26 cellular contexts compared by ENCODE assay signal in genomic region chr18:56388571-56388970, GRCh38.
"Had no signal": no experiment of that assay in that cellular context is flagged by ENCODE, and none has a peak within 500 bp of the region (broad histone marks: within the 10 kb centered on the region; RNA-seq: fewer than 3 reads in every experiment).

No MANE protein-coding gene starts in this region.

- H3K4me3 ChIP-seq: ascending aorta, K562 had no signal

- H3K27ac Mint-ChIP-seq: activated B cell treated with CpG ODN at 0.5 μM for 24 hours; activated CD4-positive, alpha-beta T cell treated with anti-CD3 and anti-CD28 coated beads, Interleukin-2, amount 10 ng/mL, durations not matched to agents 24 days and 14 days; activated CD8-positive, alpha-beta memory T cell treated with anti-CD3 and anti-CD28 coated beads, Interleukin-2, amount 10 ng/mL, durations not matched to agents 7 days and 5 days; activated naive CD4-positive, alpha-beta T cell treated with anti-CD3 and anti-CD28 coated beads, Interleukin-2, amount 50 U/mL, for 72 hours; activated naive CD8-positive, alpha-beta T cell treated with anti-CD3 and anti-CD28 coated beads, Interleukin-2, amount 50 U/mL, for 24 hours; activated T-cell treated with anti-CD3 and anti-CD28 coated beads, Interleukin-2, amount 50 U/mL, for 24 hours; activated T-helper 1 cell treated with anti-CD3 and anti-CD28 coated beads, Interleukin-12 subunit alpha, Interleukin-12 subunit beta, Interleukin-2, Interleukin-4 antibody, amounts not matched to agents 30 ng/mL and 10 ng/mL and 1 ng/mL, durations not matched to agents 14 hours and 24 hours and 36 hours; T-helper 17 cell had no signal

- H3K36me3 Mint-ChIP-seq: activated CD8-positive, alpha-beta memory T cell treated with anti-CD3 and anti-CD28 coated beads, Interleukin-2, amount 10 ng/mL, durations not matched to agents 7 days and 5 days; activated naive CD4-positive, alpha-beta T cell treated with anti-CD3 and anti-CD28 coated beads, Interleukin-2, amount 50 U/mL, for 72 hours had no signal

- H3K9me3 Mint-ChIP-seq: activated B cell treated with CpG ODN at 0.5 μM for 24 hours; activated CD4-positive, alpha-beta T cell treated with anti-CD3 and anti-CD28 coated beads, Interleukin-2, amount 10 ng/mL, durations not matched to agents 24 days and 14 days; activated naive CD4-positive, alpha-beta T cell treated with anti-CD3 and anti-CD28 coated beads, Interleukin-2, amount 50 U/mL, for 72 hours; activated naive CD8-positive, alpha-beta T cell treated with anti-CD3 and anti-CD28 coated beads, Interleukin-2, amount 50 U/mL, for 24 hours; activated T-cell treated with anti-CD3 and anti-CD28 coated beads, Interleukin-2, amount 50 U/mL, for 24 hours; activated T-helper 1 cell treated with anti-CD3 and anti-CD28 coated beads, Interleukin-12 subunit alpha, Interleukin-12 subunit beta, Interleukin-2, Interleukin-4 antibody, amounts not matched to agents 30 ng/mL and 10 ng/mL and 1 ng/mL, durations not matched to agents 14 hours and 24 hours and 36 hours had no signal

- H3K27me3 Mint-ChIP-seq: activated B cell treated with CpG ODN at 0.5 μM for 24 hours; activated CD4-positive, alpha-beta T cell treated with anti-CD3 and anti-CD28 coated beads, Interleukin-2, amount 10 ng/mL, durations not matched to agents 24 days and 14 days; activated CD8-positive, alpha-beta memory T cell treated with anti-CD3 and anti-CD28 coated beads, Interleukin-2, amount 10 ng/mL, durations not matched to agents 7 days and 5 days; activated naive CD8-positive, alpha-beta T cell treated with anti-CD3 and anti-CD28 coated beads, Interleukin-2, amount 50 U/mL, for 24 hours; activated T-cell treated with anti-CD3 and anti-CD28 coated beads, Interleukin-2, amount 50 U/mL, for 24 hours; T-helper 17 cell had no signal

- ATAC-seq: activated CD8-positive, alpha-beta memory T cell treated with anti-CD3 and anti-CD28 coated beads, Interleukin-2, amount 10 ng/mL, durations not matched to agents 7 days and 5 days; activated naive CD4-positive, alpha-beta T cell treated with anti-CD3 and anti-CD28 coated beads, Interleukin-2, amount 50 U/mL, for 72 hours; activated naive CD8-positive, alpha-beta T cell treated with anti-CD3 and anti-CD28 coated beads, Interleukin-2, amount 50 U/mL, for 24 hours; K562; T-helper 17 cell had no signal

- H3K4me1 Mint-ChIP-seq: activated B cell treated with CpG ODN at 0.5 μM for 24 hours; activated CD4-positive, alpha-beta T cell treated with anti-CD3 and anti-CD28 coated beads, Interleukin-2, amount 10 ng/mL, durations not matched to agents 24 days and 14 days; activated CD8-positive, alpha-beta memory T cell treated with anti-CD3 and anti-CD28 coated beads, Interleukin-2, amount 10 ng/mL, durations not matched to agents 7 days and 5 days; activated naive CD8-positive, alpha-beta T cell treated with anti-CD3 and anti-CD28 coated beads, Interleukin-2, amount 50 U/mL, for 24 hours; T-helper 17 cell had no signal

- H3K4me3 Mint-ChIP-seq: activated B cell treated with CpG ODN at 0.5 μM for 24 hours; activated CD4-positive, alpha-beta T cell treated with anti-CD3 and anti-CD28 coated beads, Interleukin-2, amount 10 ng/mL, durations not matched to agents 24 days and 14 days; activated CD8-positive, alpha-beta memory T cell treated with anti-CD3 and anti-CD28 coated beads, Interleukin-2, amount 10 ng/mL, durations not matched to agents 7 days and 5 days; activated naive CD8-positive, alpha-beta T cell treated with anti-CD3 and anti-CD28 coated beads, Interleukin-2, amount 50 U/mL, for 24 hours; activated T-cell treated with anti-CD3 and anti-CD28 coated beads, Interleukin-2, amount 50 U/mL, for 24 hours; activated T-helper 1 cell treated with anti-CD3 and anti-CD28 coated beads, Interleukin-12 subunit alpha, Interleukin-12 subunit beta, Interleukin-2, Interleukin-4 antibody, amounts not matched to agents 30 ng/mL and 10 ng/mL and 1 ng/mL, durations not matched to agents 14 hours and 24 hours and 36 hours; T-helper 17 cell had no signal

- DNase-seq: activated B cell treated with CpG ODN at 0.5 μM for 24 hours; activated CD4-positive, alpha-beta T cell treated with anti-CD3 and anti-CD28 coated beads for 1 hour; activated CD4-positive, alpha-beta T cell treated with anti-CD3 and anti-CD28 coated beads, Interleukin-2, amount 10 ng/mL, durations not matched to agents 24 days and 14 days; activated CD4-positive, alpha-beta T cell treated with anti-CD3 and anti-CD28 coated beads, Interleukin-2, amount 50 U/mL, for 48 hours; activated CD8-positive, alpha-beta memory T cell treated with anti-CD3 and anti-CD28 coated beads, Interleukin-2, amount 10 ng/mL, durations not matched to agents 7 days and 5 days; activated effector memory CD4-positive, alpha-beta T cell treated with Interleukin-2 at 50 U/mL for 16 hours; activated naive CD4-positive, alpha-beta T cell; activated naive CD8-positive, alpha-beta T cell treated with anti-CD3 and anti-CD28 coated beads, Interleukin-2, amount 50 U/mL, for 24 hours; activated T-cell treated with anti-CD3 and anti-CD28 coated beads, Interleukin-2, amount 50 U/mL, for 24 hours; amniotic stem cell; brain microvascular endothelial cell; cerebellar nuclear complex; Karpas-422; NCI-H1105 treated with DMSO at 0.1 percent for 48 hours; NCI-H1930; NCI-H345; NCI-H510A; NCI-H526 treated with DMSO at 0.1 percent for 48 hours; NCI-H82; SHP77 treated with DMSO at 0.1 percent for 48 hours; T-helper 17 cell; T-helper 9 cell had no signal
